ENCODE assay signal across 8 cellular contexts in genomic region chr14:87993485-87993809, GRCh38. TPM values are rescaled to one million over a fixed set of nuclear protein-coding genes. Genes with fewer than 3 reads are reported as not detected.
DNase-seq lines count a peak whose midpoint lies in the region; TF ChIP-seq lines count a peak whose summit lies in the region.

No MANE protein-coding gene starts in this region.

- H3K4me1 ChIP-seq in CD4-positive, alpha-beta memory T cell (ENCODE audit: insufficient read depth, low read length): peaks cover 61% of the 10 kb centered on the region
- H3K4me1 ChIP-seq in HUES6 (ENCODE audit: control insufficient read depth, insufficient read depth, low read length) (peaks cover 16% of the 10 kb centered on the region), neural progenitor cell (peaks cover 4% of the 10 kb centered on the region)

- H2AFZ ChIP-seq in neural progenitor cell (replicated peaks): peak overlapping the region; percentile 98

- H3K27ac ChIP-seq in CD4-positive, alpha-beta memory T cell (ENCODE audit: low read depth, low read length): peak overlapping the region; percentile 93
- H3K27ac ChIP-seq in HUES6 (ENCODE audit: low read depth, low read length): peak overlapping the region; percentile 57; the same call in 1 of the 2 replicates
- no peak overlapping the region for H3K27ac ChIP-seq in neural progenitor cell

- in situ Hi-C loops in ACHN (cut with HindIII; ENCODE audit: low pct_ligation_motif_present, low pct_unique_long_range_greater_than_20kb, low sequenced_read_pairs): no loop called here

- peak overlapping the region; percentile 58 to 80 for H3K4me3 ChIP-seq in CD4-positive, alpha-beta memory T cell (ENCODE audit: low read length in 2 of 2)
- H3K4me3 ChIP-seq in HUES6 (ENCODE audit: low read depth, low read length) (peak overlapping the region; percentile 86), neural progenitor cell (peak overlapping the region; percentile 74)

- no peak for TF ChIP-seq CTCF in neural progenitor cell (IDR thresholded peaks at IDR 0.05)

- CTCF ChIA-PET in CD4-positive, alpha-beta memory T cell (lab: Charles Lee; ENCODE audit: partially characterized antibody): interaction anchor here (0.9 to 5.0 kb wide), 11 partner anchors 9 to 175 kb away, joined by 3 to 33 read pairs (median 7); partner anchors contain the start of gene GPR65

- H3K79me2 ChIP-seq in neural progenitor cell (ENCODE audit: low read depth): no peaks in the 10 kb centered on the region

- peaks cover 0 to 2% (median 0%) of the 10 kb centered on the region in 8 donors for H3K9me3 Mint-ChIP-seq in CD4-positive, alpha-beta memory T cell
- no peaks in the 10 kb centered on the region for H3K9me3 Mint-ChIP-seq in dendritic cell treated with granulocyte-macrophage colony-stimulating factor and Interleukin-4, amounts not matched to agents 40 ng/mL and 50 ng/mL, for 4 days
- H3K9me3 Mint-ChIP-seq in neural progenitor cell: peaks cover 2% of the 10 kb centered on the region

- H4K20me1 ChIP-seq in neural progenitor cell (ENCODE audit: low read depth): no peaks in the 10 kb centered on the region

- H3K4me2 ChIP-seq in neural progenitor cell: peak overlapping the region; percentile 84

- no peak for DNase-seq in CD4-positive, alpha-beta memory T cell
- no peak for DNase-seq in neural progenitor cell (ENCODE audit: low spot score)
- no peak for DNase-seq in cortex of kidney (lab: John Stamatoyannopoulos, UW)
- no peak for DNase-seq in iPS-NIHi11 (ENCODE audit: low spot score)
- DNase-seq in CD1c-positive myeloid dendritic cell (ENCODE audit: extremely low spot score): no peak
- no peak for DNase-seq in ACHN

- H3K36me3 ChIP-seq in CD4-positive, alpha-beta memory T cell (ENCODE audit: insufficient read depth, low read length): no peaks in the 10 kb centered on the region
- H3K36me3 ChIP-seq in HUES6 (ENCODE audit: control insufficient read depth, insufficient read depth, low read length): no peaks in the 10 kb centered on the region
- no peaks in the 10 kb centered on the region for H3K36me3 ChIP-seq in neural progenitor cell

- POLR2A ChIA-PET in CD4-positive, alpha-beta memory T cell (lab: Charles Lee; ENCODE audit: partially characterized antibody): interaction anchor here (0.9 to 8.0 kb wide), 21 partner anchors 10 to 831 kb away, joined by 3 to 207 read pairs (median 5); partner anchors contain the start of genes GPR65, SPATA7 and TTC8

- H3K27me3 ChIP-seq in CD4-positive, alpha-beta memory T cell (ENCODE audit: insufficient read depth, low read length): no peaks in the 10 kb centered on the region
- H3K27me3 ChIP-seq in HUES6 (ENCODE audit: control insufficient read depth, insufficient read depth, low read length) (no peaks in the 10 kb centered on the region), neural progenitor cell (no peaks in the 10 kb centered on the region)

- intact Hi-C loops in CD4-positive, alpha-beta memory T cell (cut with micrococcal nuclease): loop anchor here (1.0 to 5.0 kb wide), 4 partner anchors 13 to 175 kb away; no protein-coding TSS in a partner anchor
- intact Hi-C loops in dendritic cell treated with granulocyte-macrophage colony-stimulating factor and Interleukin-4, amounts not matched to agents 40 ng/mL and 50 ng/mL, for 4 days (cut with micrococcal nuclease): loop anchor here (10.0 kb wide), 1 partner anchor 51 kb away; no protein-coding TSS in a partner anchor

- peak overlapping the region; percentile 72 for H3K9ac ChIP-seq in HUES6 (ENCODE audit: low read length)
- no peak overlapping the region for H3K9ac ChIP-seq in neural progenitor cell

- H3F3A ChIP-seq in neural progenitor cell (ENCODE audit: low read depth): peaks cover 13% of the 10 kb centered on the region

- H3K27me3 Mint-ChIP-seq in CD4-positive, alpha-beta memory T cell: no peaks in the 10 kb centered on the region
- no peaks in the 10 kb centered on the region for H3K27me3 Mint-ChIP-seq in dendritic cell treated with granulocyte-macrophage colony-stimulating factor and Interleukin-4, amounts not matched to agents 40 ng/mL and 50 ng/mL, for 4 days
- no peaks in the 10 kb centered on the region for H3K27me3 Mint-ChIP-seq in neural progenitor cell (ENCODE audit: insufficient read depth, low read depth)

- H3K4me3 Mint-ChIP-seq in CD4-positive, alpha-beta memory T cell: peak overlapping the region; percentile 91 to 99 (median 96)
- H3K4me3 Mint-ChIP-seq in dendritic cell treated with granulocyte-macrophage colony-stimulating factor and Interleukin-4, amounts not matched to agents 40 ng/mL and 50 ng/mL, for 4 days: peak overlapping the region; percentile 83
- peak overlapping the region; percentile 81 for H3K4me3 Mint-ChIP-seq in neural progenitor cell

- H3K27ac Mint-ChIP-seq in CD4-positive, alpha-beta memory T cell: peak overlapping the region; percentile 98 to 100 (median 99)
- H3K27ac Mint-ChIP-seq in dendritic cell treated with granulocyte-macrophage colony-stimulating factor and Interleukin-4, amounts not matched to agents 40 ng/mL and 50 ng/mL, for 4 days: peak overlapping the region; percentile 90
- H3K27ac Mint-ChIP-seq in neural progenitor cell: peak overlapping the region; percentile 89

- peaks cover 3 to 7% of the 10 kb centered on the region in 2 donors for H3K36me3 Mint-ChIP-seq in CD4-positive, alpha-beta memory T cell
- H3K36me3 Mint-ChIP-seq in dendritic cell treated with granulocyte-macrophage colony-stimulating factor and Interleukin-4, amounts not matched to agents 40 ng/mL and 50 ng/mL, for 4 days (ENCODE audit: low read depth): peaks cover 7% of the 10 kb centered on the region
- H3K36me3 Mint-ChIP-seq in neural progenitor cell: no peaks in the 10 kb centered on the region

- H3K9me3 ChIP-seq in CD4-positive, alpha-beta memory T cell (ENCODE audit: control insufficient read depth in 1 of 2, low read length in 2 of 2): no peaks in the 10 kb centered on the region
- H3K9me3 ChIP-seq in HUES6 (ENCODE audit: control insufficient read depth, insufficient read depth, low read depth, low read length) (no peaks in the 10 kb centered on the region), neural progenitor cell (ENCODE audit: low read depth) (no peaks in the 10 kb centered on the region)

- H3K4me1 Mint-ChIP-seq in CD4-positive, alpha-beta memory T cell: peaks cover 45 to 73% (median 60%) of the 10 kb centered on the region in 4 donors
- H3K4me1 Mint-ChIP-seq in dendritic cell treated with granulocyte-macrophage colony-stimulating factor and Interleukin-4, amounts not matched to agents 40 ng/mL and 50 ng/mL, for 4 days (ENCODE audit: low read depth): peaks cover 65% of the 10 kb centered on the region
- H3K4me1 Mint-ChIP-seq in neural progenitor cell: peaks cover 21% of the 10 kb centered on the region

RNA-seq across cellular contexts. Expression of gene GALC, which starts 0.5 kb away (rescaled TPM):
- 10 to 100 TPM; 26.6 to 28.7 TPM for total RNA-seq in CD4-positive, alpha-beta memory T cell
- polyA plus RNA-seq in CD4-positive, alpha-beta memory T cell: 10 to 100 TPM; 23.4 to 27.9 TPM
- total RNA-seq in neural progenitor cell (ENCODE audit: low replicate concordance): 22.8 and 30.8 TPM in 2 replicates

RNA-seq across cellular contexts. Expression of gene GPR65, which starts 11.5 kb away (rescaled TPM):
- 10 to 100 TPM; 14.2 to 15.5 TPM for total RNA-seq in CD4-positive, alpha-beta memory T cell
- polyA plus RNA-seq in CD4-positive, alpha-beta memory T cell: 10 to 100 TPM; 26.0 to 35.0 TPM
- total RNA-seq in neural progenitor cell (ENCODE audit: low replicate concordance): not detected in 2 replicates

Comparison
In these comparisons a context has a peak if more than half of its experiments do, and no peak if none do; other contexts are left out.
1. RNA of gene GPR65, which starts 11.5 kb away (total RNA-seq): 14.2 to 15.5 TPM in CD4-positive, alpha-beta memory T cell; not detected in neural progenitor cell; every median in the first group is over 10 times any median in the second.
2. Peak in every context shown above with its lines, with median percentiles within 50 percentile points of each other: H3K4me3 ChIP-seq, H3K27ac Mint-ChIP-seq and H3K4me3 Mint-ChIP-seq.